ENCODE assay signal across 12 cellular contexts in genomic region chr17:19005442-19005773, GRCh38. TPM values are rescaled to one million over a fixed set of nuclear protein-coding genes. Genes with fewer than 3 reads are reported as not detected.
DNase-seq lines count a peak whose midpoint lies in the region; ATAC-seq and TF ChIP-seq lines count a peak whose summit lies in the region.
"Had no signal": no experiment of that assay in that cellular context is flagged by ENCODE, and none has a peak within 500 bp of the region (broad histone marks: within the 10 kb centered on the region; RNA-seq: fewer than 3 reads in every experiment).

No MANE protein-coding gene starts in this region.

- H3K27ac ChIP-seq in iPS-20b (ENCODE audit: low read length) (no peak overlapping the region), suprapubic skin (peak overlapping the region; percentile 88)

- no peak for TF ChIP-seq POLR2A in suprapubic skin (IDR thresholded peaks at IDR 0.05)

- H3K4me1 Mint-ChIP-seq in activated CD4-positive, alpha-beta T cell treated with anti-CD3 and anti-CD28 coated beads, Interleukin-2, amount 10 ng/mL, durations not matched to agents 7 days and 5 days = peaks cover 34% of the 10 kb centered on the region
- peaks cover 20% of the 10 kb centered on the region for H3K4me1 Mint-ChIP-seq in T-helper 17 cell

- no peaks in the 10 kb centered on the region for H3K9me3 ChIP-seq in T-helper 17 cell (ENCODE audit: control insufficient read depth, low read length, poor library complexity, severe bottlenecking)
- no peaks in the 10 kb centered on the region; the same call in 1 of the 2 replicates for H3K9me3 ChIP-seq in iPS-20b (ENCODE audit: insufficient read depth, low read depth, low read length)
- H3K9me3 ChIP-seq in suprapubic skin = no peaks in the 10 kb centered on the region

- no CpG with 5 or more reads among the region's 6 CpGs for WGBS in suprapubic skin

- TF ChIP-seq EP300 in suprapubic skin (IDR thresholded peaks at IDR 0.05) = no peak

- POLR2A ChIA-PET in activated CD4-positive, alpha-beta T cell treated with anti-CD3 and anti-CD28 coated beads, Interleukin-2, amount 10 ng/mL, durations not matched to agents 7 days and 5 days (lab: Charles Lee) = no interaction called here

- H3K9me3 Mint-ChIP-seq in activated CD4-positive, alpha-beta T cell treated with anti-CD3 and anti-CD28 coated beads, Interleukin-2, amount 10 ng/mL, durations not matched to agents 7 days and 5 days = no peaks in the 10 kb centered on the region

- no peak for ATAC-seq in T-helper 17 cell
- no peak for ATAC-seq in HG02571 (IDR thresholded peaks at IDR 0.05; ENCODE audit: unreplicated experiment)
- no peak for ATAC-seq in HG02870 (IDR thresholded peaks at IDR 0.05; ENCODE audit: unreplicated experiment)

- H3K27ac Mint-ChIP-seq in activated CD4-positive, alpha-beta T cell treated with anti-CD3 and anti-CD28 coated beads, Interleukin-2, amount 10 ng/mL, durations not matched to agents 7 days and 5 days = no peak overlapping the region
- H3K27ac Mint-ChIP-seq in T-helper 17 cell = peak overlapping the region; percentile 83

- CTCF ChIA-PET in activated CD4-positive, alpha-beta T cell treated with anti-CD3 and anti-CD28 coated beads, Interleukin-2, amount 10 ng/mL, durations not matched to agents 7 days and 5 days (lab: Charles Lee) = interaction anchor here (1.2 to 2.6 kb wide), 2 partner anchors 14 to 18 kb away, joined by 3 to 7 read pairs; no protein-coding TSS in a partner anchor

- H3K4me1 ChIP-seq in iPS-20b (ENCODE audit: insufficient read depth, low read length) = peaks cover 10% of the 10 kb centered on the region; the same call in 1 of the 2 replicates
- peaks cover 46% of the 10 kb centered on the region for H3K4me1 ChIP-seq in suprapubic skin

- H3K4me3 Mint-ChIP-seq in activated CD4-positive, alpha-beta T cell treated with anti-CD3 and anti-CD28 coated beads, Interleukin-2, amount 10 ng/mL, durations not matched to agents 7 days and 5 days = peak overlapping the region; percentile 49
- H3K4me3 Mint-ChIP-seq in T-helper 17 cell = peak overlapping the region; percentile 93

- DNase-seq in activated CD4-positive, alpha-beta T cell treated with anti-CD3 and anti-CD28 coated beads, Interleukin-2, amount 10 ng/mL, durations not matched to agents 7 days and 5 days = no peak
- DNase-seq in activated CD4-positive, alpha-beta T cell treated with anti-CD3 and anti-CD28 coated beads, Interleukin-2, amount 50 U/mL, for 4 hours = no peak
- DNase-seq in T-helper 17 cell (no peak), suprapubic skin (ENCODE audit: low spot score in 2 of 2) (no peak), mesenteric fat pad (ENCODE audit: low spot score) (no peak)
- DNase-seq: GDM1, Kasumi-1, NCI-H226 had no signal

- peak overlapping the region; percentile 83; the same call in 1 of the 2 replicates for H3K9ac ChIP-seq in iPS-20b (ENCODE audit: low read depth, low read length)

- H3K27me3 Mint-ChIP-seq in activated CD4-positive, alpha-beta T cell treated with anti-CD3 and anti-CD28 coated beads, Interleukin-2, amount 10 ng/mL, durations not matched to agents 7 days and 5 days = peaks cover 7% of the 10 kb centered on the region
- H3K27me3 Mint-ChIP-seq in T-helper 17 cell = no peaks in the 10 kb centered on the region

- H3K36me3 ChIP-seq in iPS-20b (ENCODE audit: insufficient read depth, low read depth, low read length) (peaks cover 24% of the 10 kb centered on the region), suprapubic skin (no peaks in the 10 kb centered on the region)

- H3K27me3 ChIP-seq in iPS-20b (ENCODE audit: insufficient read depth, low read length) (no peaks in the 10 kb centered on the region; the same call in 1 of the 2 replicates), suprapubic skin (no peaks in the 10 kb centered on the region)
- H3K27me3 ChIP-seq: foreskin keratinocyte had no signal

- H3K4me3 ChIP-seq in iPS-20b (ENCODE audit: low read length) = peak overlapping the region; percentile 85; the same call in 1 of the 2 replicates
- H3K4me3 ChIP-seq in suprapubic skin = no peak overlapping the region

- TF ChIP-seq CTCF in suprapubic skin (IDR thresholded peaks at IDR 0.05) = no peak

- peaks cover 2% of the 10 kb centered on the region for H3K36me3 Mint-ChIP-seq in activated CD4-positive, alpha-beta T cell treated with anti-CD3 and anti-CD28 coated beads, Interleukin-2, amount 10 ng/mL, durations not matched to agents 7 days and 5 days (ENCODE audit: low read depth)
- peaks cover 3% of the 10 kb centered on the region for H3K36me3 Mint-ChIP-seq in T-helper 17 cell (ENCODE audit: low read depth)

RNA-seq across cellular contexts. Expression of gene FAM83G, which starts 0.8 kb away (rescaled TPM):
- 1 to 10 TPM; 7.1 to 9.1 TPM for total RNA-seq in activated CD4-positive, alpha-beta T cell treated with anti-CD3 and anti-CD28 coated beads, Interleukin-2, amount 10 ng/mL, durations not matched to agents 7 days and 5 days
- total RNA-seq in T-helper 17 cell (1 to 10 TPM; 7.8 to 7.9 TPM), suprapubic skin (100 to 1,000 TPM; 205 to 261 (median 210) TPM), mesenteric fat pad (8.9 TPM)

RNA-seq across cellular contexts. Expression of gene GRAP, which starts 41.3 kb away (rescaled TPM):
- 10 to 100 TPM; 35.4 to 39.2 TPM for total RNA-seq in activated CD4-positive, alpha-beta T cell treated with anti-CD3 and anti-CD28 coated beads, Interleukin-2, amount 10 ng/mL, durations not matched to agents 7 days and 5 days
- total RNA-seq in T-helper 17 cell (10 to 100 TPM; 23.8 to 26.7 TPM), suprapubic skin (1 to 10 TPM; 1.1 to 3.1 (median 1.9) TPM), mesenteric fat pad (5.9 TPM)

RNA-seq across cellular contexts. Expression of gene SLC5A10, which starts 53.4 kb away (rescaled TPM):
- total RNA-seq in activated CD4-positive, alpha-beta T cell treated with anti-CD3 and anti-CD28 coated beads, Interleukin-2, amount 10 ng/mL, durations not matched to agents 7 days and 5 days = not detected
- total RNA-seq in T-helper 17 cell (not detected), suprapubic skin (1 to 10 TPM in 2 of 4 donors, under 1 TPM in 2; 0.31 to 1.5 (median 0.94) TPM), mesenteric fat pad (not detected)
- total RNA-seq: foreskin keratinocyte had no signal

Comparison
In these comparisons a context has a peak if more than half of its experiments do, and no peak if none do; other contexts are left out.
1. RNA of gene FAM83G, which starts 0.8 kb away (total RNA-seq): 205 to 261 TPM in suprapubic skin; 7.1 to 9.1 TPM in activated CD4-positive, alpha-beta T cell treated with anti-CD3 and anti-CD28 coated beads, Interleukin-2, amount 10 ng/mL, durations not matched to agents 7 days and 5 days, 8.9 TPM in mesenteric fat pad (single experiment) and 7.8 to 7.9 TPM in T-helper 17 cell; every median in the first group is over 10 times any median in the second.